ENCODE assay signal across 1 cellular context in the genomic region with DNA sequence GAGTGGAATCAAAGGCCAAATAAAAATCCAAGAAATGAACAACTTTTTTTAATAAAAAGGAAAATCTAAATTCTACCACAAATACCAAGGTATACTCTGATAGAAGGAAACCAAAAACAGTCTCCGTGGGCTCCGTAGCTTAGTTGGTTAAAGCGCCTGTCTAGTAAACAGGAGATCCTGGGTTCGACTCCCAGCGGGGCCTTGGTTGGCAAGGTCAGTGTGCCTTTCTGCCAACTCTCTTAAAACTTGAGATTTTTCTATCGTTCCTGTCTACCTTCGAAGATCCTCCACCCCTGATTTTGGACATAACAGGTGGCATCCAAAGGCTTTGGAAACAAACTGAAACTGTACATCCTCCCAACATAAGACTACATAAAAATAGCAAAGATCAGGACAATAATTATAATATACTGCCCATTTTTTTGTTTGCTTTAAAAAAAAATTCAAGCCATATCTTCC.
TF ChIP-seq lines count a peak whose summit lies in the region.

No MANE protein-coding gene starts in this region.

TF ChIP-seq in K562, 482 proteins besides CTCF, POLR2A, EP300 and RAD21 (continued from another document and continues in another):
- TF ChIP-seq, protein P1, sequence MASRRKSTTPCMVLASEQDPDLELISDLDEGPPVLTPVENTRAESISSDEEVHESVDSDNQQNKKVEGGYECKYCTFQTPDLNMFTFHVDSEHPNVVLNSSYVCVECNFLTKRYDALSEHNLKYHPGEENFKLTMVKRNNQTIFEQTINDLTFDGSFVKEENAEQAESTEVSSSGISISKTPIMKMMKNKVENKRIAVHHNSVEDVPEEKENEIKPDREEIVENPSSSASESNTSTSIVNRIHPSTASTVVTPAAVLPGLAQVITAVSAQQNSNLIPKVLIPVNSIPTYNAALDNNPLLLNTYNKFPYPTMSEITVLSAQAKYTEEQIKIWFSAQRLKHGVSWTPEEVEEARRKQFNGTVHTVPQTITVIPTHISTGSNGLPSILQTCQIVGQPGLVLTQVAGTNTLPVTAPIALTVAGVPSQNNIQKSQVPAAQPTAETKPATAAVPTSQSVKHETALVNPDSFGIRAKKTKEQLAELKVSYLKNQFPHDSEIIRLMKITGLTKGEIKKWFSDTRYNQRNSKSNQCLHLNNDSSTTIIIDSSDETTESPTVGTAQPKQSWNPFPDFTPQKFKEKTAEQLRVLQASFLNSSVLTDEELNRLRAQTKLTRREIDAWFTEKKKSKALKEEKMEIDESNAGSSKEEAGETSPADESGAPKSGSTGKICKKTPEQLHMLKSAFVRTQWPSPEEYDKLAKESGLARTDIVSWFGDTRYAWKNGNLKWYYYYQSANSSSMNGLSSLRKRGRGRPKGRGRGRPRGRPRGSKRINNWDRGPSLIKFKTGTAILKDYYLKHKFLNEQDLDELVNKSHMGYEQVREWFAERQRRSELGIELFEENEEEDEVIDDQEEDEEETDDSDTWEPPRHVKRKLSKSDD (conservative IDR thresholded peaks at IDR 0.05; ENCODE audit: low read length) = 0 out of 2 replicates have a peak, but pooled peaks have one; percentile 24
- no peak for TF ChIP-seq NFATC3 (IDR thresholded peaks at IDR 0.05)
- no peak for TF ChIP-seq NCOR1 (IDR thresholded peaks at IDR 0.05)
- TF ChIP-seq JUND (IDR thresholded peaks at IDR 0.05; ENCODE audit: borderline replicate concordance, low read depth, low read length) = peak; percentile 28; the same call in 1 of the 2 replicates
- TF ChIP-seq JUND (tag; IDR thresholded peaks at IDR 0.05; ENCODE audit: borderline replicate concordance, low read depth, low read length) = no peak; the same call in 2 of the 3 replicates
- TF ChIP-seq RBBP5 (IDR thresholded peaks at IDR 0.05; ENCODE audit: borderline replicate concordance, insufficient read depth, low read length, poor library complexity, severe bottlenecking) = no peak
- TF ChIP-seq PHF20 (IDR thresholded peaks at IDR 0.05; ENCODE audit: partially characterized antibody) = no peak
- no peak for TF ChIP-seq MYBL2 (IDR thresholded peaks at IDR 0.05; ENCODE audit: low read depth)
- no peak for TF ChIP-seq MYBL2 (CRISPR knock-in tag; IDR thresholded peaks at IDR 0.05; ENCODE audit: borderline replicate concordance)
- peak; percentile 89 for TF ChIP-seq HNRNPL (IDR thresholded peaks at IDR 0.05; ENCODE audit: low read depth, low read length)
- TF ChIP-seq NFRKB (IDR thresholded peaks at IDR 0.05; ENCODE audit: low read depth) = no peak
- TF ChIP-seq GTF2E2 (tag; IDR thresholded peaks at IDR 0.05) = no peak
- TF ChIP-seq RFX1 (IDR thresholded peaks at IDR 0.05) = no peak
- TF ChIP-seq, protein P2, sequence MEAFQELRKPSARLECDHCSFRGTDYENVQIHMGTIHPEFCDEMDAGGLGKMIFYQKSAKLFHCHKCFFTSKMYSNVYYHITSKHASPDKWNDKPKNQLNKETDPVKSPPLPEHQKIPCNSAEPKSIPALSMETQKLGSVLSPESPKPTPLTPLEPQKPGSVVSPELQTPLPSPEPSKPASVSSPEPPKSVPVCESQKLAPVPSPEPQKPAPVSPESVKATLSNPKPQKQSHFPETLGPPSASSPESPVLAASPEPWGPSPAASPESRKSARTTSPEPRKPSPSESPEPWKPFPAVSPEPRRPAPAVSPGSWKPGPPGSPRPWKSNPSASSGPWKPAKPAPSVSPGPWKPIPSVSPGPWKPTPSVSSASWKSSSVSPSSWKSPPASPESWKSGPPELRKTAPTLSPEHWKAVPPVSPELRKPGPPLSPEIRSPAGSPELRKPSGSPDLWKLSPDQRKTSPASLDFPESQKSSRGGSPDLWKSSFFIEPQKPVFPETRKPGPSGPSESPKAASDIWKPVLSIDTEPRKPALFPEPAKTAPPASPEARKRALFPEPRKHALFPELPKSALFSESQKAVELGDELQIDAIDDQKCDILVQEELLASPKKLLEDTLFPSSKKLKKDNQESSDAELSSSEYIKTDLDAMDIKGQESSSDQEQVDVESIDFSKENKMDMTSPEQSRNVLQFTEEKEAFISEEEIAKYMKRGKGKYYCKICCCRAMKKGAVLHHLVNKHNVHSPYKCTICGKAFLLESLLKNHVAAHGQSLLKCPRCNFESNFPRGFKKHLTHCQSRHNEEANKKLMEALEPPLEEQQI (IDR thresholded peaks at IDR 0.05) = peak; percentile 78
- TF ChIP-seq, protein P3, sequence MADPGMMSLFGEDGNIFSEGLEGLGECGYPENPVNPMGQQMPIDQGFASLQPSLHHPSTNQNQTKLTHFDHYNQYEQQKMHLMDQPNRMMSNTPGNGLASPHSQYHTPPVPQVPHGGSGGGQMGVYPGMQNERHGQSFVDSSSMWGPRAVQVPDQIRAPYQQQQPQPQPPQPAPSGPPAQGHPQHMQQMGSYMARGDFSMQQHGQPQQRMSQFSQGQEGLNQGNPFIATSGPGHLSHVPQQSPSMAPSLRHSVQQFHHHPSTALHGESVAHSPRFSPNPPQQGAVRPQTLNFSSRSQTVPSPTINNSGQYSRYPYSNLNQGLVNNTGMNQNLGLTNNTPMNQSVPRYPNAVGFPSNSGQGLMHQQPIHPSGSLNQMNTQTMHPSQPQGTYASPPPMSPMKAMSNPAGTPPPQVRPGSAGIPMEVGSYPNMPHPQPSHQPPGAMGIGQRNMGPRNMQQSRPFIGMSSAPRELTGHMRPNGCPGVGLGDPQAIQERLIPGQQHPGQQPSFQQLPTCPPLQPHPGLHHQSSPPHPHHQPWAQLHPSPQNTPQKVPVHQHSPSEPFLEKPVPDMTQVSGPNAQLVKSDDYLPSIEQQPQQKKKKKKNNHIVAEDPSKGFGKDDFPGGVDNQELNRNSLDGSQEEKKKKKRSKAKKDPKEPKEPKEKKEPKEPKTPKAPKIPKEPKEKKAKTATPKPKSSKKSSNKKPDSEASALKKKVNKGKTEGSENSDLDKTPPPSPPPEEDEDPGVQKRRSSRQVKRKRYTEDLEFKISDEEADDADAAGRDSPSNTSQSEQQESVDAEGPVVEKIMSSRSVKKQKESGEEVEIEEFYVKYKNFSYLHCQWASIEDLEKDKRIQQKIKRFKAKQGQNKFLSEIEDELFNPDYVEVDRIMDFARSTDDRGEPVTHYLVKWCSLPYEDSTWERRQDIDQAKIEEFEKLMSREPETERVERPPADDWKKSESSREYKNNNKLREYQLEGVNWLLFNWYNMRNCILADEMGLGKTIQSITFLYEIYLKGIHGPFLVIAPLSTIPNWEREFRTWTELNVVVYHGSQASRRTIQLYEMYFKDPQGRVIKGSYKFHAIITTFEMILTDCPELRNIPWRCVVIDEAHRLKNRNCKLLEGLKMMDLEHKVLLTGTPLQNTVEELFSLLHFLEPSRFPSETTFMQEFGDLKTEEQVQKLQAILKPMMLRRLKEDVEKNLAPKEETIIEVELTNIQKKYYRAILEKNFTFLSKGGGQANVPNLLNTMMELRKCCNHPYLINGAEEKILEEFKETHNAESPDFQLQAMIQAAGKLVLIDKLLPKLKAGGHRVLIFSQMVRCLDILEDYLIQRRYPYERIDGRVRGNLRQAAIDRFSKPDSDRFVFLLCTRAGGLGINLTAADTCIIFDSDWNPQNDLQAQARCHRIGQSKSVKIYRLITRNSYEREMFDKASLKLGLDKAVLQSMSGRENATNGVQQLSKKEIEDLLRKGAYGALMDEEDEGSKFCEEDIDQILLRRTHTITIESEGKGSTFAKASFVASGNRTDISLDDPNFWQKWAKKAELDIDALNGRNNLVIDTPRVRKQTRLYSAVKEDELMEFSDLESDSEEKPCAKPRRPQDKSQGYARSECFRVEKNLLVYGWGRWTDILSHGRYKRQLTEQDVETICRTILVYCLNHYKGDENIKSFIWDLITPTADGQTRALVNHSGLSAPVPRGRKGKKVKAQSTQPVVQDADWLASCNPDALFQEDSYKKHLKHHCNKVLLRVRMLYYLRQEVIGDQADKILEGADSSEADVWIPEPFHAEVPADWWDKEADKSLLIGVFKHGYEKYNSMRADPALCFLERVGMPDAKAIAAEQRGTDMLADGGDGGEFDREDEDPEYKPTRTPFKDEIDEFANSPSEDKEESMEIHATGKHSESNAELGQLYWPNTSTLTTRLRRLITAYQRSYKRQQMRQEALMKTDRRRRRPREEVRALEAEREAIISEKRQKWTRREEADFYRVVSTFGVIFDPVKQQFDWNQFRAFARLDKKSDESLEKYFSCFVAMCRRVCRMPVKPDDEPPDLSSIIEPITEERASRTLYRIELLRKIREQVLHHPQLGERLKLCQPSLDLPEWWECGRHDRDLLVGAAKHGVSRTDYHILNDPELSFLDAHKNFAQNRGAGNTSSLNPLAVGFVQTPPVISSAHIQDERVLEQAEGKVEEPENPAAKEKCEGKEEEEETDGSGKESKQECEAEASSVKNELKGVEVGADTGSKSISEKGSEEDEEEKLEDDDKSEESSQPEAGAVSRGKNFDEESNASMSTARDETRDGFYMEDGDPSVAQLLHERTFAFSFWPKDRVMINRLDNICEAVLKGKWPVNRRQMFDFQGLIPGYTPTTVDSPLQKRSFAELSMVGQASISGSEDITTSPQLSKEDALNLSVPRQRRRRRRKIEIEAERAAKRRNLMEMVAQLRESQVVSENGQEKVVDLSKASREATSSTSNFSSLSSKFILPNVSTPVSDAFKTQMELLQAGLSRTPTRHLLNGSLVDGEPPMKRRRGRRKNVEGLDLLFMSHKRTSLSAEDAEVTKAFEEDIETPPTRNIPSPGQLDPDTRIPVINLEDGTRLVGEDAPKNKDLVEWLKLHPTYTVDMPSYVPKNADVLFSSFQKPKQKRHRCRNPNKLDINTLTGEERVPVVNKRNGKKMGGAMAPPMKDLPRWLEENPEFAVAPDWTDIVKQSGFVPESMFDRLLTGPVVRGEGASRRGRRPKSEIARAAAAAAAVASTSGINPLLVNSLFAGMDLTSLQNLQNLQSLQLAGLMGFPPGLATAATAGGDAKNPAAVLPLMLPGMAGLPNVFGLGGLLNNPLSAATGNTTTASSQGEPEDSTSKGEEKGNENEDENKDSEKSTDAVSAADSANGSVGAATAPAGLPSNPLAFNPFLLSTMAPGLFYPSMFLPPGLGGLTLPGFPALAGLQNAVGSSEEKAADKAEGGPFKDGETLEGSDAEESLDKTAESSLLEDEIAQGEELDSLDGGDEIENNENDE (IDR thresholded peaks at IDR 0.05; ENCODE audit: low read depth, low read length) = no peak
- TF ChIP-seq, protein P4, sequence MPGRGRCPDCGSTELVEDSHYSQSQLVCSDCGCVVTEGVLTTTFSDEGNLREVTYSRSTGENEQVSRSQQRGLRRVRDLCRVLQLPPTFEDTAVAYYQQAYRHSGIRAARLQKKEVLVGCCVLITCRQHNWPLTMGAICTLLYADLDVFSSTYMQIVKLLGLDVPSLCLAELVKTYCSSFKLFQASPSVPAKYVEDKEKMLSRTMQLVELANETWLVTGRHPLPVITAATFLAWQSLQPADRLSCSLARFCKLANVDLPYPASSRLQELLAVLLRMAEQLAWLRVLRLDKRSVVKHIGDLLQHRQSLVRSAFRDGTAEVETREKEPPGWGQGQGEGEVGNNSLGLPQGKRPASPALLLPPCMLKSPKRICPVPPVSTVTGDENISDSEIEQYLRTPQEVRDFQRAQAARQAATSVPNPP (IDR thresholded peaks at IDR 0.05; ENCODE audit: borderline replicate concordance, insufficient read depth, insufficient read length) = no peak
- no peak for TF ChIP-seq ZNF23 (CRISPR knock-in tag; IDR thresholded peaks at IDR 0.05)
- peak; percentile 30; the same call in 1 of the 2 replicates for TF ChIP-seq MYC (IDR thresholded peaks at IDR 0.05; ENCODE audit: low read depth, low read length)
- no peak for TF ChIP-seq MYC (CRISPR knock-in tag; IDR thresholded peaks at IDR 0.05; ENCODE audit: borderline replicate concordance, low read depth)
- no peak for TF ChIP-seq ZNF780A (CRISPR knock-in tag; IDR thresholded peaks at IDR 0.05)
- TF ChIP-seq, protein P5, sequence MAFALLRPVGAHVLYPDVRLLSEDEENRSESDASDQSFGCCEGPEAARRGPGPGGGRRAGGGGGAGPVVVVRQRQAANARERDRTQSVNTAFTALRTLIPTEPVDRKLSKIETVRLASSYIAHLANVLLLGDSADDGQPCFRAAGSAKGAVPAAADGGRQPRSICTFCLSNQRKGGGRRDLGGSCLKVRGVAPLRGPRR (CRISPR knock-in tag; IDR thresholded peaks at IDR 0.05) = no peak
- 0 out of 2 replicates have a peak, but pooled peaks have one; percentile 61 for TF ChIP-seq NR2F6 (CRISPR knock-in tag; IDR thresholded peaks at IDR 0.05)
- TF ChIP-seq ZNF165 (CRISPR knock-in tag; IDR thresholded peaks at IDR 0.05; ENCODE audit: borderline replicate concordance) = no peak
- peak; percentile 31 for TF ChIP-seq NUFIP1 (IDR thresholded peaks at IDR 0.05; ENCODE audit: partially characterized antibody)
- TF ChIP-seq FOXJ2 (tag; IDR thresholded peaks at IDR 0.05) = peak; percentile 44; the same call in 1 of the 2 replicates
- TF ChIP-seq FUS (optimal IDR thresholded peaks at IDR 0.05; ENCODE audit: low read depth, low read length) = no peak
- no peak for TF ChIP-seq GABPA (tag; conservative IDR thresholded peaks at IDR 0.05; ENCODE audit: low read depth)
- no peak for TF ChIP-seq L3MBTL2 (IDR thresholded peaks at IDR 0.05)
- TF ChIP-seq ILK (tag; IDR thresholded peaks at IDR 0.05; ENCODE audit: borderline replicate concordance, low read depth) = no peak
- TF ChIP-seq SIRT6 (IDR thresholded peaks at IDR 0.05; ENCODE audit: low read depth, low read length) = no peak
- TF ChIP-seq RAD51 (IDR thresholded peaks at IDR 0.05; ENCODE audit: borderline replicate concordance, low read depth) = no peak
- peak; percentile 43 for TF ChIP-seq NEUROD1 (IDR thresholded peaks at IDR 0.05; ENCODE audit: borderline replicate concordance, low read depth, low read length, partially characterized antibody)
- no peak for TF ChIP-seq PCBP1 (IDR thresholded peaks at IDR 0.05; ENCODE audit: low read depth, low read length, poor library complexity, severe bottlenecking)
- no peak for TF ChIP-seq ELF4 (CRISPR knock-in tag; IDR thresholded peaks at IDR 0.05)
- TF ChIP-seq BRD9 (IDR thresholded peaks at IDR 0.05; ENCODE audit: low read depth, partially characterized antibody) = peak; percentile 92
- TF ChIP-seq SRSF3 (IDR thresholded peaks at IDR 0.05; ENCODE audit: insufficient read depth, low read length) = no peak
- no peak for TF ChIP-seq POLR2G (IDR thresholded peaks at IDR 0.05; ENCODE audit: low read depth, low read length)
- TF ChIP-seq, protein P6, sequence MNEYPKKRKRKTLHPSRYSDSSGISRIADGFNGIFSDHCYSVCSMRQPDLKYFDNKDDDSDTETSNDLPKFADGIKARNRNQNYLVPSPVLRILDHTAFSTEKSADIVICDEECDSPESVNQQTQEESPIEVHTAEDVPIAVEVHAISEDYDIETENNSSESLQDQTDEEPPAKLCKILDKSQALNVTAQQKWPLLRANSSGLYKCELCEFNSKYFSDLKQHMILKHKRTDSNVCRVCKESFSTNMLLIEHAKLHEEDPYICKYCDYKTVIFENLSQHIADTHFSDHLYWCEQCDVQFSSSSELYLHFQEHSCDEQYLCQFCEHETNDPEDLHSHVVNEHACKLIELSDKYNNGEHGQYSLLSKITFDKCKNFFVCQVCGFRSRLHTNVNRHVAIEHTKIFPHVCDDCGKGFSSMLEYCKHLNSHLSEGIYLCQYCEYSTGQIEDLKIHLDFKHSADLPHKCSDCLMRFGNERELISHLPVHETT (CRISPR knock-in tag; conservative IDR thresholded peaks at IDR 0.05 in 1 of 2, IDR thresholded peaks at IDR 0.05 in 1 of 2) = no peak
- TF ChIP-seq LARP7 (IDR thresholded peaks at IDR 0.05) = 0 out of 2 replicates have a peak, but pooled peaks have one; percentile 53
- no peak for TF ChIP-seq SP2 (IDR thresholded peaks at IDR 0.05; ENCODE audit: extremely low read depth, low read depth, low read length, poor library complexity, severe bottlenecking)
- TF ChIP-seq KAT8 (IDR thresholded peaks at IDR 0.05; ENCODE audit: low read depth) = no peak
- TF ChIP-seq ZNF785 (CRISPR knock-in tag; IDR thresholded peaks at IDR 0.05) = no peak
- TF ChIP-seq PHB (CRISPR knock-in tag; IDR thresholded peaks at IDR 0.05) = no peak
- 0 out of 2 replicates have a peak, but pooled peaks have one; percentile 22 for TF ChIP-seq RNF2 (IDR thresholded peaks at IDR 0.05)
- peak; percentile 64 for TF ChIP-seq CTBP1 (IDR thresholded peaks at IDR 0.05; ENCODE audit: borderline replicate concordance)
- peak; percentile 21; the same call in 1 of the 2 replicates for TF ChIP-seq EP400 (IDR thresholded peaks at IDR 0.05)
- no peak for TF ChIP-seq SPI1 (IDR thresholded peaks at IDR 0.05; ENCODE audit: borderline replicate concordance, low read depth, low read length)
